ENCODE assay signal across 17 cellular contexts in genomic region chr3:96843505-96844203, GRCh38. TPM values are rescaled to one million over a fixed set of nuclear protein-coding genes. Genes with fewer than 3 reads are reported as not detected.
DNase-seq lines count a peak whose midpoint lies in the region; TF ChIP-seq lines count a peak whose summit lies in the region.
"Had no signal": no experiment of that assay in that cellular context is flagged by ENCODE, and none has a peak within 500 bp of the region (broad histone marks: within the 10 kb centered on the region; RNA-seq: fewer than 3 reads in every experiment).

No MANE protein-coding gene starts in this region.

- no peak for TF ChIP-seq CTCF in mesothelial cell of epicardium (IDR thresholded peaks at IDR 0.05; ENCODE audit: unreplicated experiment)

- no peak overlapping the region for H3K4me3 ChIP-seq in SK-N-MC
- H3K4me3 ChIP-seq: A549, PC-9 had no signal

- no peaks in the 10 kb centered on the region for H3K27me3 Mint-ChIP-seq in mesothelial cell of epicardium (ENCODE audit: low read depth)
- H3K27me3 Mint-ChIP-seq in activated T-helper 1 cell treated with anti-CD3 and anti-CD28 coated beads, Interleukin-12 subunit alpha, Interleukin-12 subunit beta, Interleukin-2, Interleukin-4 antibody, amounts not matched to agents 30 ng/mL and 10 ng/mL and 1 ng/mL, durations not matched to agents 14 hours and 24 hours and 36 hours (ENCODE audit: insufficient read depth): no peaks in the 10 kb centered on the region
- H3K27me3 Mint-ChIP-seq: T-cell had no signal

- H3K9me3 ChIP-seq in SK-N-MC (ENCODE audit: low read depth, low read length): no peaks in the 10 kb centered on the region
- H3K9me3 ChIP-seq: A549 had no signal

- peaks cover 17% of the 10 kb centered on the region for H3K4me1 Mint-ChIP-seq in mesothelial cell of epicardium
- H3K4me1 Mint-ChIP-seq in activated T-helper 1 cell treated with anti-CD3 and anti-CD28 coated beads, Interleukin-12 subunit alpha, Interleukin-12 subunit beta, Interleukin-2, Interleukin-4 antibody, amounts not matched to agents 30 ng/mL and 10 ng/mL and 1 ng/mL, durations not matched to agents 14 hours and 24 hours and 36 hours (ENCODE audit: low read depth): no peaks in the 10 kb centered on the region
- H3K4me1 Mint-ChIP-seq: CD14-positive monocyte, T-cell had no signal

- intact Hi-C loops in activated T-helper 1 cell treated with anti-CD3 and anti-CD28 coated beads, Interleukin-12 subunit alpha, Interleukin-12 subunit beta, Interleukin-2, Interleukin-4 antibody, amounts not matched to agents 30 ng/mL and 10 ng/mL and 1 ng/mL, durations not matched to agents 14 hours and 24 hours and 36 hours (cut with micrococcal nuclease): no loop called here

- H3K27ac Mint-ChIP-seq in mesothelial cell of epicardium: peak overlapping the region; percentile 14
- no peak overlapping the region for H3K27ac Mint-ChIP-seq in activated T-helper 1 cell treated with anti-CD3 and anti-CD28 coated beads, Interleukin-12 subunit alpha, Interleukin-12 subunit beta, Interleukin-2, Interleukin-4 antibody, amounts not matched to agents 30 ng/mL and 10 ng/mL and 1 ng/mL, durations not matched to agents 14 hours and 24 hours and 36 hours
- H3K27ac Mint-ChIP-seq: CD14-positive monocyte, T-cell had no signal

- no peaks in the 10 kb centered on the region for H3K36me3 Mint-ChIP-seq in mesothelial cell of epicardium
- H3K36me3 Mint-ChIP-seq in activated T-helper 1 cell treated with anti-CD3 and anti-CD28 coated beads, Interleukin-12 subunit alpha, Interleukin-12 subunit beta, Interleukin-2, Interleukin-4 antibody, amounts not matched to agents 30 ng/mL and 10 ng/mL and 1 ng/mL, durations not matched to agents 14 hours and 24 hours and 36 hours (ENCODE audit: low read depth): no peaks in the 10 kb centered on the region
- H3K36me3 Mint-ChIP-seq: CD14-positive monocyte, T-cell had no signal

- H3K9ac ChIP-seq in SK-N-MC (ENCODE audit: insufficient read length): no peak overlapping the region

- no peaks in the 10 kb centered on the region for H3K36me3 ChIP-seq in SK-N-MC (ENCODE audit: insufficient read depth, low read length)

- H3K9me3 Mint-ChIP-seq in mesothelial cell of epicardium: no peaks in the 10 kb centered on the region
- no peaks in the 10 kb centered on the region for H3K9me3 Mint-ChIP-seq in activated T-helper 1 cell treated with anti-CD3 and anti-CD28 coated beads, Interleukin-12 subunit alpha, Interleukin-12 subunit beta, Interleukin-2, Interleukin-4 antibody, amounts not matched to agents 30 ng/mL and 10 ng/mL and 1 ng/mL, durations not matched to agents 14 hours and 24 hours and 36 hours

- peak; percentile 61 for DNase-seq in NCI-H82 (lab: John Stamatoyannopoulos, UW)
- DNase-seq in NCI-H82 treated with DMSO at 0.1 percent for 48 hours (lab: John Stamatoyannopoulos, UW; ENCODE audit: unreplicated experiment): no peak
- peak; percentile 42 for DNase-seq in NCI-H1105 treated with DMSO at 0.1 percent for 48 hours (lab: John Stamatoyannopoulos, UW)
- peak; percentile 20 for DNase-seq in SK-N-MC (ENCODE audit: low read depth, low spot score)
- no peak for DNase-seq in mesothelial cell of epicardium (ENCODE audit: low spot score in 2 of 2, unreplicated experiment in 2 of 2)
- no peak for DNase-seq in T-helper 2 cell
- DNase-seq in activated T-helper 1 cell treated with anti-CD3 and anti-CD28 coated beads, Interleukin-12 subunit alpha, Interleukin-12 subunit beta, Interleukin-2, Interleukin-4 antibody, amounts not matched to agents 30 ng/mL and 10 ng/mL and 1 ng/mL, durations not matched to agents 14 hours and 24 hours and 36 hours (ENCODE audit: low spot score): no peak
- no peak for DNase-seq in GM03348 (ENCODE audit: low spot score)
- DNase-seq: DND-41, GDM1, NCI-H1694, NCI-H510A treated with DMSO at 0.1 percent for 48 hours, PC-9, T-cell had no signal

- no peak overlapping the region for H3K4me3 Mint-ChIP-seq in mesothelial cell of epicardium
- H3K4me3 Mint-ChIP-seq in activated T-helper 1 cell treated with anti-CD3 and anti-CD28 coated beads, Interleukin-12 subunit alpha, Interleukin-12 subunit beta, Interleukin-2, Interleukin-4 antibody, amounts not matched to agents 30 ng/mL and 10 ng/mL and 1 ng/mL, durations not matched to agents 14 hours and 24 hours and 36 hours: no peak overlapping the region
- H3K4me3 Mint-ChIP-seq: CD14-positive monocyte, T-cell had no signal

- H3K27ac ChIP-seq in SK-N-MC: no peak overlapping the region
- H3K27ac ChIP-seq: A549, PC-9 had no signal

RNA-seq across cellular contexts. Expression of gene EPHA6, which starts 29.3 kb away (rescaled TPM):
- 39.1 to 43.3 TPM (median 39.5 TPM) in 3 replicates for total RNA-seq in mesothelial cell of epicardium
- total RNA-seq in activated T-helper 1 cell treated with anti-CD3 and anti-CD28 coated beads, Interleukin-12 subunit alpha, Interleukin-12 subunit beta, Interleukin-2, Interleukin-4 antibody, amounts not matched to agents 30 ng/mL and 10 ng/mL and 1 ng/mL, durations not matched to agents 14 hours and 24 hours and 36 hours: not detected in 2 replicates
- total RNA-seq: LHCN-M2, T-cell had no signal

Comparison
In these comparisons a context has a peak if more than half of its experiments do, and no peak if none do; other contexts are left out.
1. DNase-seq: peak in NCI-H82 (single experiment), NCI-H1105 treated with DMSO at 0.1 percent for 48 hours (single experiment) and SK-N-MC (single experiment); none in NCI-H82 treated with DMSO at 0.1 percent for 48 hours (single experiment), mesothelial cell of epicardium (0 of 2), T-helper 2 cell (0 of 5), activated T-helper 1 cell treated with anti-CD3 and anti-CD28 coated beads, Interleukin-12 subunit alpha, Interleukin-12 subunit beta, Interleukin-2, Interleukin-4 antibody, amounts not matched to agents 30 ng/mL and 10 ng/mL and 1 ng/mL, durations not matched to agents 14 hours and 24 hours and 36 hours (single experiment) and GM03348 (single experiment).
2. RNA of gene EPHA6, which starts 29.3 kb away (total RNA-seq): 39.1 to 43.3 TPM in mesothelial cell of epicardium; not detected in activated T-helper 1 cell treated with anti-CD3 and anti-CD28 coated beads, Interleukin-12 subunit alpha, Interleukin-12 subunit beta, Interleukin-2, Interleukin-4 antibody, amounts not matched to agents 30 ng/mL and 10 ng/mL and 1 ng/mL, durations not matched to agents 14 hours and 24 hours and 36 hours; every median in the first group is over 10 times any median in the second.